Comparison of ENCODE assay signal across 16 cellular contexts in genomic region chr1:233791750-233792149, GRCh38.
DNase-seq lines count a peak whose midpoint lies in the region; ATAC-seq, FAIRE-seq and TF ChIP-seq lines count a peak whose summit lies in the region.
"Had no signal": no experiment of that assay in that cellular context is flagged by ENCODE, and none has a peak within 500 bp of the region (broad histone marks: within the 10 kb centered on the region; RNA-seq: fewer than 3 reads in every experiment).

No MANE protein-coding gene starts in this region.

- no peaks in the 10 kb centered on the region for H3K36me3 Mint-ChIP-seq in Calu3 (ENCODE audit: insufficient read depth, unreplicated experiment)
- H3K36me3 Mint-ChIP-seq: CD4-positive, alpha-beta memory T cell had no signal

- no peak for FAIRE-seq in GM12891 (lab: Jason Lieb, UNC)
- FAIRE-seq: G401.6 had no signal

- intact Hi-C loops in Panc1 (cut with micrococcal nuclease; ENCODE audit: unreplicated experiment): loop anchor here (2.0 to 10.0 kb wide), 3 partner anchors 113 to 397 kb away; partner anchors contain the start of gene SLC35F3
- intact Hi-C loops in Calu3 (cut with micrococcal nuclease; ENCODE audit: unreplicated experiment): loop anchor here (1.0 to 5.0 kb wide), 8 partner anchors 118 to 487 kb away; no protein-coding TSS in a partner anchor

- H3K36me3 ChIP-seq in Panc1 (ENCODE audit: control insufficient read depth, insufficient read depth, low read length) (no peaks in the 10 kb centered on the region), upper lobe of left lung (no peaks in the 10 kb centered on the region)
- H3K36me3 ChIP-seq: BLaER1 treated with 17β-estradiol and CSF1 and Interleukin-3, amounts not matched to agents 10 nM and 100 nM; SJSA1 had no signal

- H3K27ac Mint-ChIP-seq in Calu3 (ENCODE audit: unreplicated experiment): no peak overlapping the region
- H3K27ac Mint-ChIP-seq: CD4-positive, alpha-beta memory T cell had no signal

- no peak overlapping the region for H3K4me3 Mint-ChIP-seq in Calu3 (ENCODE audit: low read depth, unreplicated experiment)
- H3K4me3 Mint-ChIP-seq: CD4-positive, alpha-beta memory T cell had no signal

- CTCF ChIA-PET in Panc1 (lab: Charles Lee) (interaction anchor here (0.6 to 1.3 kb wide), 3 partner anchors 12 to 397 kb away, joined by 3 to 11 read pairs (median 5); no protein-coding TSS in a partner anchor), Calu3 (lab: Charles Lee) (interaction anchor here (0.7 to 1.9 kb wide), 6 partner anchors 11 to 517 kb away, joined by 3 to 17 read pairs (median 5); no protein-coding TSS in a partner anchor)

- DNase-seq in G401 (ENCODE audit: low spot score): peak; percentile 21
- DNase-seq in NCI-H1694 (lab: John Stamatoyannopoulos, UW): peak; percentile 93
- no peak for DNase-seq in Panc1 (ENCODE audit: low read depth, low spot score)
- peak; percentile 70 for DNase-seq in left kidney (ENCODE audit: low read depth, low spot score)
- no peak for DNase-seq in upper lobe of left lung
- DNase-seq in GM19238 (ENCODE audit: insufficient read length, low spot score): no peak
- DNase-seq in Calu3: no peak
- DNase-seq in GM12891 (ENCODE audit: insufficient read length, low spot score): no peak
- DNase-seq: Right ventricle myocardium superior had no signal

- ATAC-seq in Panc1 (peak; percentile 25; the same call in 1 of the 2 replicates), upper lobe of left lung (ENCODE audit: low FRiP score in 2 of 2) (no peak)

- no peak for TF ChIP-seq EP300 in upper lobe of left lung (IDR thresholded peaks at IDR 0.05)

- no peak overlapping the region for H3K4me3 ChIP-seq in Panc1 (ENCODE audit: low read depth in 2 of 2, low read length in 2 of 2)
- no peak overlapping the region for H3K4me3 ChIP-seq in upper lobe of left lung
- H3K4me3 ChIP-seq: A549; BLaER1 treated with 17β-estradiol and CSF1 and Interleukin-3, amounts not matched to agents 10 nM and 100 nM; GM12878; PC-9; SJSA1 had no signal

- TF ChIP-seq CTCF in Panc1 (IDR thresholded peaks at IDR 0.05): no peak
- no peak for TF ChIP-seq CTCF in upper lobe of left lung (IDR thresholded peaks at IDR 0.05)
- TF ChIP-seq CTCF in Calu3 (IDR thresholded peaks at IDR 0.05; ENCODE audit: unreplicated experiment): no peak

- no peaks in the 10 kb centered on the region for H3K9me3 Mint-ChIP-seq in Calu3 (ENCODE audit: low read depth, unreplicated experiment)

- POLR2A ChIA-PET in Panc1 (lab: Charles Lee): no interaction called here

- H3K27me3 ChIP-seq in Panc1 (ENCODE audit: control insufficient read depth, insufficient read depth, low read length) (peaks cover 3% of the 10 kb centered on the region; the same call in 1 of the 2 replicates), upper lobe of left lung (no peaks in the 10 kb centered on the region)
- H3K27me3 ChIP-seq: BLaER1 treated with 17β-estradiol and CSF1 and Interleukin-3, amounts not matched to agents 10 nM and 100 nM; SJSA1 had no signal

- no peaks in the 10 kb centered on the region for H3K27me3 Mint-ChIP-seq in Calu3 (ENCODE audit: unreplicated experiment)

- in situ Hi-C loops in G401 (cut with HindIII; ENCODE audit: low sequenced_read_pairs): no loop called here
- in situ Hi-C loops in Panc1 (cut with HindIII; ENCODE audit: low pct_unique_long_range_greater_than_20kb, low sequenced_read_pairs): no loop called here

- no peaks in the 10 kb centered on the region for H3K9me3 ChIP-seq in Panc1 (ENCODE audit: control insufficient read depth, insufficient read depth, low read depth, low read length)
- no peaks in the 10 kb centered on the region for H3K9me3 ChIP-seq in upper lobe of left lung
- H3K9me3 ChIP-seq: SJSA1 had no signal

- H3K27ac ChIP-seq in Panc1 (ENCODE audit: low read length) (no peak overlapping the region), upper lobe of left lung (no peak overlapping the region)
- H3K27ac ChIP-seq: A549; BLaER1 treated with 17β-estradiol and CSF1 and Interleukin-3, amounts not matched to agents 10 nM and 100 nM; PC-9; SJSA1 had no signal

- H3K4me1 ChIP-seq in Panc1 (ENCODE audit: control insufficient read depth, insufficient read depth, low read length) (no peaks in the 10 kb centered on the region), upper lobe of left lung (no peaks in the 10 kb centered on the region)
- H3K4me1 ChIP-seq: A549, SJSA1 had no signal

- BruUV-seq in Panc1 (replicated peaks; lab: Mats Ljungman, UMichigan) (no TSS peak), Calu3 (replicated peaks; lab: Mats Ljungman, UMichigan) (no TSS peak)

- TF ChIP-seq POLR2A in upper lobe of left lung (IDR thresholded peaks at IDR 0.05) (no peak), GM12891 (IDR thresholded peaks at IDR 0.05; ENCODE audit: low read depth, low read length) (no peak)

- H3K4me1 Mint-ChIP-seq in Calu3 (ENCODE audit: low read depth, unreplicated experiment): no peaks in the 10 kb centered on the region
- H3K4me1 Mint-ChIP-seq: CD4-positive, alpha-beta memory T cell had no signal

- 81 to 83% methylated on average over 6 of the region's 6 CpGs for WGBS in upper lobe of left lung, 2 donors

TF ChIP-seq in GM12891, 5 proteins besides CTCF, POLR2A, EP300 and RAD21:
- TF ChIP-seq POU2F2 (IDR thresholded peaks at IDR 0.05; ENCODE audit: low read depth, low read length): no peak
- no peak for TF ChIP-seq PAX5 (IDR thresholded peaks at IDR 0.05; ENCODE audit: insufficient read depth, low read length, severe bottlenecking)
- no peak for TF ChIP-seq TAF1 (IDR thresholded peaks at IDR 0.05; ENCODE audit: low read depth, low read length)

Comparison
In these comparisons a context has a peak if more than half of its experiments do, and no peak if none do; other contexts are left out.
1. DNase-seq: peak in G401 (single experiment), NCI-H1694 (single experiment) and left kidney (single experiment); none in Panc1 (single experiment), upper lobe of left lung (0 of 2), GM19238 (single experiment), Calu3 (single experiment) and GM12891 (single experiment).